ENCODE assay signal across 26 cellular contexts in genomic region chr1:163381487-163382184, GRCh38. TPM values are rescaled to one million over a fixed set of nuclear protein-coding genes. Genes with fewer than 3 reads are reported as not detected.
"Had no signal": no experiment of that assay in that cellular context is flagged by ENCODE, and none has a peak within 500 bp of the region (broad histone marks: within the 10 kb centered on the region; RNA-seq: fewer than 3 reads in every experiment).

No MANE protein-coding gene starts in this region.

- H3K9me3 ChIP-seq: ascending aorta, heart left ventricle, thyroid gland had no signal

- H3K9me3 Mint-ChIP-seq: activated naive CD4-positive, alpha-beta T cell treated with anti-CD3 and anti-CD28 coated beads, Interleukin-2, amount 10 ng/mL, durations not matched to agents 7 days and 5 days; activated naive CD8-positive, alpha-beta T cell treated with anti-CD3 and anti-CD28 coated beads, Interleukin-2, amount 10 ng/mL, durations not matched to agents 7 days and 5 days; activated T-cell treated with anti-CD3 and anti-CD28 coated beads, Interleukin-2, amount 50 U/mL, for 24 hours; natural killer cell; stimulated activated naive CD8-positive, alpha-beta T cell treated with anti-CD3 and anti-CD28 coated beads, Interleukin-15, amount 100 ng/mL, for 72 hours; T-helper 2 cell treated with Interferon-gamma antibody and Interleukin-4, amounts not matched to agents 5 μg/mL and 100 μg/mL, for 36 hours had no signal

- H3K4me1 Mint-ChIP-seq: activated naive CD4-positive, alpha-beta T cell treated with anti-CD3 and anti-CD28 coated beads, Interleukin-2, amount 10 ng/mL, durations not matched to agents 7 days and 5 days; natural killer cell; stimulated activated memory B cell treated with anti-CD40 and anti-IgM and Interleukin-4, amounts not matched to agents 10 μg/mL and 1 μg/mL and 100 μg/mL, for 72 hours; stimulated activated naive CD8-positive, alpha-beta T cell treated with anti-CD3 and anti-CD28 coated beads, Interleukin-15, amount 100 ng/mL, for 72 hours had no signal

- H3K36me3 ChIP-seq: ascending aorta, heart left ventricle, thyroid gland, WERI-Rb-1 had no signal

- H3K4me1 ChIP-seq: ascending aorta, foreskin keratinocyte, heart left ventricle, thyroid gland had no signal

- ATAC-seq: activated CD4-positive, CD25-positive, alpha-beta regulatory T cell treated with anti-CD3 and anti-CD28 coated beads, Interleukin-2, amount 50 U/mL, for 24 hours; foreskin keratinocyte; heart left ventricle; natural killer cell; sciatic nerve; stimulated activated memory B cell treated with anti-CD40 and anti-IgM and Interleukin-4, amounts not matched to agents 10 μg/mL and 1 μg/mL and 100 μg/mL, for 72 hours; stimulated activated naive CD8-positive, alpha-beta T cell treated with anti-CD3 and anti-CD28 coated beads, Interleukin-15, amount 100 ng/mL, for 72 hours had no signal

- H3K36me3 Mint-ChIP-seq: activated naive CD4-positive, alpha-beta T cell treated with anti-CD3 and anti-CD28 coated beads, Interleukin-2, amount 10 ng/mL, durations not matched to agents 7 days and 5 days; activated naive CD8-positive, alpha-beta T cell treated with anti-CD3 and anti-CD28 coated beads, Interleukin-2, amount 10 ng/mL, durations not matched to agents 7 days and 5 days; brain; natural killer cell; stimulated activated memory B cell treated with anti-CD40 and anti-IgM and Interleukin-4, amounts not matched to agents 10 μg/mL and 1 μg/mL and 100 μg/mL, for 72 hours had no signal

- H3K27ac ChIP-seq: ascending aorta, foreskin keratinocyte, thyroid gland, WERI-Rb-1 had no signal

- H3K4me3 ChIP-seq: ascending aorta, heart left ventricle, smooth muscle cell, thyroid gland had no signal

- DNase-seq: activated CD4-positive, alpha-beta T cell treated with anti-CD3 and anti-CD28 coated beads for 48 hours; activated CD4-positive, alpha-beta T cell treated with anti-CD3 and anti-CD28 coated beads, Interleukin-2, amount 50 U/mL, for 48 hours; activated CD8-positive, alpha-beta memory T cell treated with anti-CD3 and anti-CD28 coated beads, Interleukin-2, amount 50 U/mL, for 48 hours; activated gamma-delta T cell; activated naive CD4-positive, alpha-beta T cell treated with anti-CD3 and anti-CD28 coated beads, Interleukin-2, amount 10 ng/mL, durations not matched to agents 7 days and 5 days; activated naive CD8-positive, alpha-beta T cell treated with anti-CD3 and anti-CD28 coated beads, Interleukin-2, amount 10 ng/mL, durations not matched to agents 7 days and 5 days; activated T-cell treated with anti-CD3 and anti-CD28 coated beads, Interleukin-2, amount 50 U/mL, for 24 hours; foreskin keratinocyte; heart left ventricle; midbrain; natural killer cell; posterior cingulate gyrus; stimulated activated CD4-positive, alpha-beta T cell treated with anti-CD3 and anti-CD28 coated beads, Interleukin-1b, Interleukin-23, amount 100 ng/mL, for 48 hours; stimulated activated CD4-positive, alpha-beta T cell treated with anti-CD3 and anti-CD28 coated beads, Interleukin-4, amount 100 ng/mL, for 4 hours; stimulated activated CD8-positive, alpha-beta memory T cell treated with anti-CD3 and anti-CD28 coated beads, Interleukin-4, amount 100 ng/mL, for 48 hours; stimulated activated naive CD8-positive, alpha-beta T cell treated with anti-CD3 and anti-CD28 coated beads, Interleukin-15, amount 100 ng/mL, for 72 hours; T-helper 1 cell; thyroid gland; WERI-Rb-1 had no signal

- H3K27ac Mint-ChIP-seq: activated naive CD4-positive, alpha-beta T cell treated with anti-CD3 and anti-CD28 coated beads, Interleukin-2, amount 10 ng/mL, durations not matched to agents 7 days and 5 days; activated naive CD8-positive, alpha-beta T cell treated with anti-CD3 and anti-CD28 coated beads, Interleukin-2, amount 10 ng/mL, durations not matched to agents 7 days and 5 days; activated T-cell treated with anti-CD3 and anti-CD28 coated beads, Interleukin-2, amount 50 U/mL, for 24 hours; natural killer cell; stimulated activated memory B cell treated with anti-CD40 and anti-IgM and Interleukin-4, amounts not matched to agents 10 μg/mL and 1 μg/mL and 100 μg/mL, for 72 hours; stimulated activated naive CD8-positive, alpha-beta T cell treated with anti-CD3 and anti-CD28 coated beads, Interleukin-15, amount 100 ng/mL, for 72 hours; T-helper 2 cell treated with Interferon-gamma antibody and Interleukin-4, amounts not matched to agents 5 μg/mL and 100 μg/mL, for 36 hours had no signal

- H3K27me3 ChIP-seq: ascending aorta, thyroid gland had no signal

- H3K4me3 Mint-ChIP-seq: activated naive CD4-positive, alpha-beta T cell treated with anti-CD3 and anti-CD28 coated beads, Interleukin-2, amount 10 ng/mL, durations not matched to agents 7 days and 5 days; activated naive CD8-positive, alpha-beta T cell treated with anti-CD3 and anti-CD28 coated beads, Interleukin-2, amount 10 ng/mL, durations not matched to agents 7 days and 5 days; activated T-cell treated with anti-CD3 and anti-CD28 coated beads, Interleukin-2, amount 50 U/mL, for 24 hours; brain; natural killer cell; stimulated activated memory B cell treated with anti-CD40 and anti-IgM and Interleukin-4, amounts not matched to agents 10 μg/mL and 1 μg/mL and 100 μg/mL, for 72 hours; stimulated activated naive CD8-positive, alpha-beta T cell treated with anti-CD3 and anti-CD28 coated beads, Interleukin-15, amount 100 ng/mL, for 72 hours; T-helper 2 cell treated with Interferon-gamma antibody and Interleukin-4, amounts not matched to agents 5 μg/mL and 100 μg/mL, for 36 hours had no signal

RNA-seq across cellular contexts. Expression of gene NUF2, which starts 59.9 kb away (rescaled TPM):
- total RNA-seq: ascending aorta had no signal
